1 cellular context compared by ENCODE assay signal in the genomic region with DNA sequence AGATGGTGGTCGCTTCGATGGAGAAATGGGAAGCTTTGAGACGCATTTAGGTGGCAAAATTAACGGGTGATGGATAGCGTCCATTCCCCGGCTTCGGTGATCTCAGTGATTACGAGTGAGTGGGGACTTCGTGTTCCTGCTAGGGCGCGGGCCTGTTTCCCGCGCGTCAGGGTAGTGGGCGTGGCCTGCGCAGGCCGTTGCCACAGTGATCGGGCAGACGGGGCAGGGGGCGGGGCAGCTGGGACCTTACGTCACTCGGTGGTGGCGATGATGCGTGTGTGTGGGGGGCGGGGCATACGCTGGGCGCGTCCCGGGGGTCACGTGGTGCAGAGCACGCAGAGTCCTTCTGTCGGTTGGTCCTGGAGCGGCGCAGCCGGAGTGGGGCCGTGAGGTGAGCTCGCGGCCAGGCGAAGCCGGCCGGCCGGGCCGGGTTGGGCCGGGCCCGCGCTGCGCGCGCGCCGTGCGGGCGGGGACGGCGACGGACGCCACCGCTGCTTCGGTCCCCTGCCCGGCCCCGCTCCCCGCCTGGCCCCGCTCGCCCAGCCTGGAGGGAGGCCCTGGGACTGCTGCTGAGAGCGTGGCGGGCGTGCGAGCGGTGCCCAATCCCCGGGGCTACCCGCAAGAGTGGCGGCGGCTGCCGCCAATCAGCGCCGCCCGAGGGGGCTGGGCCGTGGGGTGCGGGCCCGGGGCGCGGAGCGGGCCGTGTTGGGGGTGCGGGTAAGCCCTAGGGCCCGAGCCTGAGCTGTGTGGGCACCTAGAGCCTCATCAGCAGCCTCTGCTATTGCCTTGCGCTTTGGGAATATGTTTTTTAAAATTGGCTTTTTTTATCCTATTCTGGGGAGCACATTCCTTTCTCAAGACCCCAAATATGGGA.
TF ChIP-seq lines count a peak whose summit lies in the region.

A gene (plus strand): TSS at position 327 of the 874 bp plus-strand sequence. CDS start 29,508 bp downstream, outside the sequence.

TF ChIP-seq in K562, 482 proteins besides CTCF, POLR2A, EP300 and RAD21 (continued from another document and continues in another):
- TF ChIP-seq HDAC6 (IDR thresholded peaks at IDR 0.05; ENCODE audit: low read depth, low read length) = no peak
- peak in 1 of 2 experiments; percentile 47; a peak in 1 of 4 replicates for TF ChIP-seq SIN3A (IDR thresholded peaks at IDR 0.05; ENCODE audit: borderline replicate concordance in 2 of 2, control insufficient read depth in 1 of 2, low read depth in 2 of 2, low read length in 2 of 2)
- 0 out of 4 replicates have a peak, but pooled peaks of 1 of the 2 experiments have one; percentile 12 for TF ChIP-seq HDAC1 (IDR thresholded peaks at IDR 0.05)
- peak; percentile 81; the same call in 1 of the 2 replicates for TF ChIP-seq NBN (IDR thresholded peaks at IDR 0.05; ENCODE audit: low read depth)
- TF ChIP-seq PHTF2 (CRISPR knock-in tag; IDR thresholded peaks at IDR 0.05) = no peak
- TF ChIP-seq, protein P1, sequence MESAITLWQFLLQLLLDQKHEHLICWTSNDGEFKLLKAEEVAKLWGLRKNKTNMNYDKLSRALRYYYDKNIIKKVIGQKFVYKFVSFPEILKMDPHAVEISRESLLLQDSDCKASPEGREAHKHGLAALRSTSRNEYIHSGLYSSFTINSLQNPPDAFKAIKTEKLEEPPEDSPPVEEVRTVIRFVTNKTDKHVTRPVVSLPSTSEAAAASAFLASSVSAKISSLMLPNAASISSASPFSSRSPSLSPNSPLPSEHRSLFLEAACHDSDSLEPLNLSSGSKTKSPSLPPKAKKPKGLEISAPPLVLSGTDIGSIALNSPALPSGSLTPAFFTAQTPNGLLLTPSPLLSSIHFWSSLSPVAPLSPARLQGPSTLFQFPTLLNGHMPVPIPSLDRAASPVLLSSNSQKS (CRISPR knock-in tag; IDR thresholded peaks at IDR 0.05) = no peak
- TF ChIP-seq, protein P2, sequence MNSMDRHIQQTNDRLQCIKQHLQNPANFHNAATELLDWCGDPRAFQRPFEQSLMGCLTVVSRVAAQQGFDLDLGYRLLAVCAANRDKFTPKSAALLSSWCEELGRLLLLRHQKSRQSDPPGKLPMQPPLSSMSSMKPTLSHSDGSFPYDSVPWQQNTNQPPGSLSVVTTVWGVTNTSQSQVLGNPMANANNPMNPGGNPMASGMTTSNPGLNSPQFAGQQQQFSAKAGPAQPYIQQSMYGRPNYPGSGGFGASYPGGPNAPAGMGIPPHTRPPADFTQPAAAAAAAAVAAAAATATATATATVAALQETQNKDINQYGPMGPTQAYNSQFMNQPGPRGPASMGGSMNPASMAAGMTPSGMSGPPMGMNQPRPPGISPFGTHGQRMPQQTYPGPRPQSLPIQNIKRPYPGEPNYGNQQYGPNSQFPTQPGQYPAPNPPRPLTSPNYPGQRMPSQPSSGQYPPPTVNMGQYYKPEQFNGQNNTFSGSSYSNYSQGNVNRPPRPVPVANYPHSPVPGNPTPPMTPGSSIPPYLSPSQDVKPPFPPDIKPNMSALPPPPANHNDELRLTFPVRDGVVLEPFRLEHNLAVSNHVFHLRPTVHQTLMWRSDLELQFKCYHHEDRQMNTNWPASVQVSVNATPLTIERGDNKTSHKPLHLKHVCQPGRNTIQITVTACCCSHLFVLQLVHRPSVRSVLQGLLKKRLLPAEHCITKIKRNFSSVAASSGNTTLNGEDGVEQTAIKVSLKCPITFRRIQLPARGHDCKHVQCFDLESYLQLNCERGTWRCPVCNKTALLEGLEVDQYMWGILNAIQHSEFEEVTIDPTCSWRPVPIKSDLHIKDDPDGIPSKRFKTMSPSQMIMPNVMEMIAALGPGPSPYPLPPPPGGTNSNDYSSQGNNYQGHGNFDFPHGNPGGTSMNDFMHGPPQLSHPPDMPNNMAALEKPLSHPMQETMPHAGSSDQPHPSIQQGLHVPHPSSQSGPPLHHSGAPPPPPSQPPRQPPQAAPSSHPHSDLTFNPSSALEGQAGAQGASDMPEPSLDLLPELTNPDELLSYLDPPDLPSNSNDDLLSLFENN (IDR thresholded peaks at IDR 0.05; ENCODE audit: low read depth in 2 of 2, low read length in 2 of 2) = no peak
- no peak for TF ChIP-seq U2AF2 (optimal IDR thresholded peaks at IDR 0.05; ENCODE audit: low read depth, low read length)
- TF ChIP-seq GABPB1 (CRISPR knock-in tag; IDR thresholded peaks at IDR 0.05) = peak; percentile 20; the same call in 1 of the 2 replicates
- no peak for TF ChIP-seq SPI1 (IDR thresholded peaks at IDR 0.05; ENCODE audit: borderline replicate concordance, low read depth, low read length)
- no peak for TF ChIP-seq TFAM (CRISPR knock-in tag; conservative IDR thresholded peaks at IDR 0.05)
- peak; percentile 92 to 94 for TF ChIP-seq NRF1 (conservative IDR thresholded peaks at IDR 0.05 in 1 of 2, IDR thresholded peaks at IDR 0.05 in 1 of 2)
- TF ChIP-seq NFIX (CRISPR knock-in tag; IDR thresholded peaks at IDR 0.05; ENCODE audit: low read depth) = no peak
- TF ChIP-seq, protein P3, sequence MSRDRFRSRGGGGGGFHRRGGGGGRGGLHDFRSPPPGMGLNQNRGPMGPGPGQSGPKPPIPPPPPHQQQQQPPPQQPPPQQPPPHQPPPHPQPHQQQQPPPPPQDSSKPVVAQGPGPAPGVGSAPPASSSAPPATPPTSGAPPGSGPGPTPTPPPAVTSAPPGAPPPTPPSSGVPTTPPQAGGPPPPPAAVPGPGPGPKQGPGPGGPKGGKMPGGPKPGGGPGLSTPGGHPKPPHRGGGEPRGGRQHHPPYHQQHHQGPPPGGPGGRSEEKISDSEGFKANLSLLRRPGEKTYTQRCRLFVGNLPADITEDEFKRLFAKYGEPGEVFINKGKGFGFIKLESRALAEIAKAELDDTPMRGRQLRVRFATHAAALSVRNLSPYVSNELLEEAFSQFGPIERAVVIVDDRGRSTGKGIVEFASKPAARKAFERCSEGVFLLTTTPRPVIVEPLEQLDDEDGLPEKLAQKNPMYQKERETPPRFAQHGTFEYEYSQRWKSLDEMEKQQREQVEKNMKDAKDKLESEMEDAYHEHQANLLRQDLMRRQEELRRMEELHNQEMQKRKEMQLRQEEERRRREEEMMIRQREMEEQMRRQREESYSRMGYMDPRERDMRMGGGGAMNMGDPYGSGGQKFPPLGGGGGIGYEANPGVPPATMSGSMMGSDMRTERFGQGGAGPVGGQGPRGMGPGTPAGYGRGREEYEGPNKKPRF (IDR thresholded peaks at IDR 0.05; ENCODE audit: low read depth, low read length) = no peak
- TF ChIP-seq BHLHE40 (IDR thresholded peaks at IDR 0.05; ENCODE audit: low read length) = peak; percentile 79
- peak; percentile 49; the same call in 1 of the 2 replicates for TF ChIP-seq EP400 (IDR thresholded peaks at IDR 0.05)
- TF ChIP-seq POU5F1 (IDR thresholded peaks at IDR 0.05; ENCODE audit: borderline replicate concordance, low read depth, low read length, partially characterized antibody) = no peak
- TF ChIP-seq CBFB (CRISPR knock-in tag; IDR thresholded peaks at IDR 0.05) = peak; percentile 85
- TF ChIP-seq, protein P4, sequence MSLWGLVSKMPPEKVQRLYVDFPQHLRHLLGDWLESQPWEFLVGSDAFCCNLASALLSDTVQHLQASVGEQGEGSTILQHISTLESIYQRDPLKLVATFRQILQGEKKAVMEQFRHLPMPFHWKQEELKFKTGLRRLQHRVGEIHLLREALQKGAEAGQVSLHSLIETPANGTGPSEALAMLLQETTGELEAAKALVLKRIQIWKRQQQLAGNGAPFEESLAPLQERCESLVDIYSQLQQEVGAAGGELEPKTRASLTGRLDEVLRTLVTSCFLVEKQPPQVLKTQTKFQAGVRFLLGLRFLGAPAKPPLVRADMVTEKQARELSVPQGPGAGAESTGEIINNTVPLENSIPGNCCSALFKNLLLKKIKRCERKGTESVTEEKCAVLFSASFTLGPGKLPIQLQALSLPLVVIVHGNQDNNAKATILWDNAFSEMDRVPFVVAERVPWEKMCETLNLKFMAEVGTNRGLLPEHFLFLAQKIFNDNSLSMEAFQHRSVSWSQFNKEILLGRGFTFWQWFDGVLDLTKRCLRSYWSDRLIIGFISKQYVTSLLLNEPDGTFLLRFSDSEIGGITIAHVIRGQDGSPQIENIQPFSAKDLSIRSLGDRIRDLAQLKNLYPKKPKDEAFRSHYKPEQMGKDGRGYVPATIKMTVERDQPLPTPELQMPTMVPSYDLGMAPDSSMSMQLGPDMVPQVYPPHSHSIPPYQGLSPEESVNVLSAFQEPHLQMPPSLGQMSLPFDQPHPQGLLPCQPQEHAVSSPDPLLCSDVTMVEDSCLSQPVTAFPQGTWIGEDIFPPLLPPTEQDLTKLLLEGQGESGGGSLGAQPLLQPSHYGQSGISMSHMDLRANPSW (CRISPR knock-in tag; IDR thresholded peaks at IDR 0.05) = no peak
- no peak for TF ChIP-seq ZFP30 (CRISPR knock-in tag; IDR thresholded peaks at IDR 0.05; ENCODE audit: borderline replicate concordance)
- TF ChIP-seq XRCC4 (IDR thresholded peaks at IDR 0.05; ENCODE audit: extremely low read depth, insufficient read depth, insufficient read length) = no peak
- TF ChIP-seq FOXJ2 (tag; IDR thresholded peaks at IDR 0.05) = 0 out of 2 replicates have a peak, but pooled peaks have one; percentile 3
- TF ChIP-seq YY1 (IDR thresholded peaks at IDR 0.05; ENCODE audit: borderline replicate concordance in 1 of 3, control insufficient read depth in 1 of 3, extremely low read depth in 1 of 3, insufficient read depth in 3 of 3, insufficient read length in 1 of 3, insufficient replicate concordance in 2 of 3, low read depth in 1 of 3, low read length in 2 of 3) = peak in 1 of 3 experiments; percentile 47
- peak; percentile 43; the same call in 1 of the 2 replicates for TF ChIP-seq ARID1B (IDR thresholded peaks at IDR 0.05)
- TF ChIP-seq ERF (CRISPR knock-in tag; IDR thresholded peaks at IDR 0.05) = no peak
- TF ChIP-seq, protein P5, sequence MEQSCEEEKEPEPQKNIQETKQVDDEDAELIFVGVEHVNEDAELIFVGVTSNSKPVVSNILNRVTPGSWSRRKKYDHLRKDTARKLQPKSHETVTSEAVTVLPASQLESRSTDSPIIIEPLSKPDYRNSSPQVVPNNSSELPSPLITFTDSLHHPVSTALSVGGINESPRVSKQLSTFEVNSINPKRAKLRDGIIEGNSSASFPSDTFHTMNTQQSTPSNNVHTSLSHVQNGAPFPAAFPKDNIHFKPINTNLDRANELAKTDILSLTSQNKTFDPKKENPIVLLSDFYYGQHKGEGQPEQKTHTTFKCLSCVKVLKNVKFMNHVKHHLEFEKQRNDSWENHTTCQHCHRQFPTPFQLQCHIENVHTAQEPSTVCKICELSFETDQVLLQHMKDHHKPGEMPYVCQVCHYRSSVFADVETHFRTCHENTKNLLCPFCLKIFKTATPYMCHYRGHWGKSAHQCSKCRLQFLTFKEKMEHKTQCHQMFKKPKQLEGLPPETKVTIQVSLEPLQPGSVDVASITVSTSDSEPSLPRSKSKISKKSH (CRISPR knock-in tag; IDR thresholded peaks at IDR 0.05) = no peak
- 0 out of 2 replicates have a peak, but pooled peaks have one; percentile 51 for TF ChIP-seq ZNF12 (CRISPR knock-in tag; IDR thresholded peaks at IDR 0.05)
- TF ChIP-seq ZNF77 (CRISPR knock-in tag; IDR thresholded peaks at IDR 0.05) = no peak
- no peak for TF ChIP-seq FOXK1 (CRISPR knock-in tag; IDR thresholded peaks at IDR 0.05; ENCODE audit: borderline replicate concordance)
- no peak for TF ChIP-seq TEAD4 (IDR thresholded peaks at IDR 0.05; ENCODE audit: low read length)
- no peak for TF ChIP-seq TEAD4 (CRISPR knock-in tag; IDR thresholded peaks at IDR 0.05; ENCODE audit: borderline replicate concordance)
- TF ChIP-seq, protein P6, sequence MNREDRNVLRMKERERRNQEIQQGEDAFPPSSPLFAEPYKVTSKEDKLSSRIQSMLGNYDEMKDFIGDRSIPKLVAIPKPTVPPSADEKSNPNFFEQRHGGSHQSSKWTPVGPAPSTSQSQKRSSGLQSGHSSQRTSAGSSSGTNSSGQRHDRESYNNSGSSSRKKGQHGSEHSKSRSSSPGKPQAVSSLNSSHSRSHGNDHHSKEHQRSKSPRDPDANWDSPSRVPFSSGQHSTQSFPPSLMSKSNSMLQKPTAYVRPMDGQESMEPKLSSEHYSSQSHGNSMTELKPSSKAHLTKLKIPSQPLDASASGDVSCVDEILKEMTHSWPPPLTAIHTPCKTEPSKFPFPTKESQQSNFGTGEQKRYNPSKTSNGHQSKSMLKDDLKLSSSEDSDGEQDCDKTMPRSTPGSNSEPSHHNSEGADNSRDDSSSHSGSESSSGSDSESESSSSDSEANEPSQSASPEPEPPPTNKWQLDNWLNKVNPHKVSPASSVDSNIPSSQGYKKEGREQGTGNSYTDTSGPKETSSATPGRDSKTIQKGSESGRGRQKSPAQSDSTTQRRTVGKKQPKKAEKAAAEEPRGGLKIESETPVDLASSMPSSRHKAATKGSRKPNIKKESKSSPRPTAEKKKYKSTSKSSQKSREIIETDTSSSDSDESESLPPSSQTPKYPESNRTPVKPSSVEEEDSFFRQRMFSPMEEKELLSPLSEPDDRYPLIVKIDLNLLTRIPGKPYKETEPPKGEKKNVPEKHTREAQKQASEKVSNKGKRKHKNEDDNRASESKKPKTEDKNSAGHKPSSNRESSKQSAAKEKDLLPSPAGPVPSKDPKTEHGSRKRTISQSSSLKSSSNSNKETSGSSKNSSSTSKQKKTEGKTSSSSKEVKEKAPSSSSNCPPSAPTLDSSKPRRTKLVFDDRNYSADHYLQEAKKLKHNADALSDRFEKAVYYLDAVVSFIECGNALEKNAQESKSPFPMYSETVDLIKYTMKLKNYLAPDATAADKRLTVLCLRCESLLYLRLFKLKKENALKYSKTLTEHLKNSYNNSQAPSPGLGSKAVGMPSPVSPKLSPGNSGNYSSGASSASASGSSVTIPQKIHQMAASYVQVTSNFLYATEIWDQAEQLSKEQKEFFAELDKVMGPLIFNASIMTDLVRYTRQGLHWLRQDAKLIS (CRISPR knock-in tag; IDR thresholded peaks at IDR 0.05) = no peak
- TF ChIP-seq, protein P7, sequence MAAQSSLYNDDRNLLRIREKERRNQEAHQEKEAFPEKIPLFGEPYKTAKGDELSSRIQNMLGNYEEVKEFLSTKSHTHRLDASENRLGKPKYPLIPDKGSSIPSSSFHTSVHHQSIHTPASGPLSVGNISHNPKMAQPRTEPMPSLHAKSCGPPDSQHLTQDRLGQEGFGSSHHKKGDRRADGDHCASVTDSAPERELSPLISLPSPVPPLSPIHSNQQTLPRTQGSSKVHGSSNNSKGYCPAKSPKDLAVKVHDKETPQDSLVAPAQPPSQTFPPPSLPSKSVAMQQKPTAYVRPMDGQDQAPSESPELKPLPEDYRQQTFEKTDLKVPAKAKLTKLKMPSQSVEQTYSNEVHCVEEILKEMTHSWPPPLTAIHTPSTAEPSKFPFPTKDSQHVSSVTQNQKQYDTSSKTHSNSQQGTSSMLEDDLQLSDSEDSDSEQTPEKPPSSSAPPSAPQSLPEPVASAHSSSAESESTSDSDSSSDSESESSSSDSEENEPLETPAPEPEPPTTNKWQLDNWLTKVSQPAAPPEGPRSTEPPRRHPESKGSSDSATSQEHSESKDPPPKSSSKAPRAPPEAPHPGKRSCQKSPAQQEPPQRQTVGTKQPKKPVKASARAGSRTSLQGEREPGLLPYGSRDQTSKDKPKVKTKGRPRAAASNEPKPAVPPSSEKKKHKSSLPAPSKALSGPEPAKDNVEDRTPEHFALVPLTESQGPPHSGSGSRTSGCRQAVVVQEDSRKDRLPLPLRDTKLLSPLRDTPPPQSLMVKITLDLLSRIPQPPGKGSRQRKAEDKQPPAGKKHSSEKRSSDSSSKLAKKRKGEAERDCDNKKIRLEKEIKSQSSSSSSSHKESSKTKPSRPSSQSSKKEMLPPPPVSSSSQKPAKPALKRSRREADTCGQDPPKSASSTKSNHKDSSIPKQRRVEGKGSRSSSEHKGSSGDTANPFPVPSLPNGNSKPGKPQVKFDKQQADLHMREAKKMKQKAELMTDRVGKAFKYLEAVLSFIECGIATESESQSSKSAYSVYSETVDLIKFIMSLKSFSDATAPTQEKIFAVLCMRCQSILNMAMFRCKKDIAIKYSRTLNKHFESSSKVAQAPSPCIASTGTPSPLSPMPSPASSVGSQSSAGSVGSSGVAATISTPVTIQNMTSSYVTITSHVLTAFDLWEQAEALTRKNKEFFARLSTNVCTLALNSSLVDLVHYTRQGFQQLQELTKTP (IDR thresholded peaks at IDR 0.05; ENCODE audit: low read depth in 1 of 2, partially characterized antibody in 2 of 2) = peak in 1 of 2 experiments; percentile 37
- no peak for TF ChIP-seq ZNF124 (CRISPR knock-in tag; IDR thresholded peaks at IDR 0.05)
- TF ChIP-seq POLR2B (IDR thresholded peaks at IDR 0.05; ENCODE audit: low read depth, partially characterized antibody) = peak; percentile 41
- TF ChIP-seq LARP7 (IDR thresholded peaks at IDR 0.05) = no peak
